In genomic region chr1:165597883-165598675, GRCh38 we compare ENCODE assay signal across 1 cellular context.
TF ChIP-seq lines count a peak whose summit lies in the region.

No MANE protein-coding gene starts in this region.

TF ChIP-seq in HepG2, 621 proteins besides CTCF, POLR2A, EP300 and RAD21 (continued from another document and continues in another):
- 0 out of 2 replicates have a peak, but pooled peaks have one; percentile 31 for TF ChIP-seq FOXP4 (CRISPR knock-in tag; IDR thresholded peaks at IDR 0.05)
- no peak for TF ChIP-seq RORA (CRISPR knock-in tag; IDR thresholded peaks at IDR 0.05)
- no peak for TF ChIP-seq ZSCAN30 (CRISPR knock-in tag; IDR thresholded peaks at IDR 0.05)
- no peak for TF ChIP-seq ZNF746 (CRISPR knock-in tag; IDR thresholded peaks at IDR 0.05)
- TF ChIP-seq CREM (IDR thresholded peaks at IDR 0.05) = peak; percentile 59
- no peak for TF ChIP-seq CREM (CRISPR knock-in tag; IDR thresholded peaks at IDR 0.05)
- TF ChIP-seq ZNF569 (CRISPR knock-in tag; IDR thresholded peaks at IDR 0.05; ENCODE audit: borderline replicate concordance) = no peak
- TF ChIP-seq HNRNPUL1 (IDR thresholded peaks at IDR 0.05; ENCODE audit: low read depth, low read length) = no peak
- TF ChIP-seq ARHGAP35 (CRISPR knock-in tag; IDR thresholded peaks at IDR 0.05; ENCODE audit: borderline replicate concordance) = no peak
- no peak for TF ChIP-seq BHLHE40 (IDR thresholded peaks at IDR 0.05; ENCODE audit: low read length)
- TF ChIP-seq AHR (CRISPR knock-in tag; IDR thresholded peaks at IDR 0.05) = no peak
- TF ChIP-seq ZNF276 (CRISPR knock-in tag; IDR thresholded peaks at IDR 0.05; ENCODE audit: low read depth) = no peak
- TF ChIP-seq MED1 (CRISPR knock-in tag; IDR thresholded peaks at IDR 0.05) = 0 out of 2 replicates have a peak, but pooled peaks have one; percentile 6
- TF ChIP-seq RBM22 (optimal IDR thresholded peaks at IDR 0.05; ENCODE audit: low read length) = peak; percentile 72
- no peak for TF ChIP-seq TERF1 (CRISPR knock-in tag; IDR thresholded peaks at IDR 0.05)
- TF ChIP-seq ZNF33A (CRISPR knock-in tag; IDR thresholded peaks at IDR 0.05; ENCODE audit: borderline replicate concordance) = no peak
- TF ChIP-seq KLF12 (CRISPR knock-in tag; IDR thresholded peaks at IDR 0.05; ENCODE audit: borderline replicate concordance) = no peak
- no peak for TF ChIP-seq HDAC2 (CRISPR knock-in tag; IDR thresholded peaks at IDR 0.05)
- TF ChIP-seq ZNF264 (CRISPR knock-in tag; IDR thresholded peaks at IDR 0.05) = no peak
- TF ChIP-seq PCBP1 (IDR thresholded peaks at IDR 0.05; ENCODE audit: borderline replicate concordance, low read depth, low read length) = no peak
- peak; percentile 80; the same call in 1 of the 2 replicates for TF ChIP-seq BORCS8-MEF2B (CRISPR knock-in tag; IDR thresholded peaks at IDR 0.05)
- TF ChIP-seq MXD1 (CRISPR knock-in tag; IDR thresholded peaks at IDR 0.05) = no peak
- no peak for TF ChIP-seq ZNF432 (CRISPR knock-in tag; IDR thresholded peaks at IDR 0.05; ENCODE audit: borderline replicate concordance)
- no peak for TF ChIP-seq E2F2 (CRISPR knock-in tag; IDR thresholded peaks at IDR 0.05; ENCODE audit: borderline replicate concordance)
- TF ChIP-seq ZNF501 (CRISPR knock-in tag; IDR thresholded peaks at IDR 0.05) = peak; percentile 74
- TF ChIP-seq ZBTB37 (CRISPR knock-in tag; IDR thresholded peaks at IDR 0.05) = no peak
- TF ChIP-seq RARA (CRISPR knock-in tag; IDR thresholded peaks at IDR 0.05) = no peak
- peak; percentile 68; the same call in 1 of the 2 replicates for TF ChIP-seq HNF1B (CRISPR knock-in tag; IDR thresholded peaks at IDR 0.05)
- peak; percentile 60; the same call in 1 of the 2 replicates for TF ChIP-seq CSRNP1 (CRISPR knock-in tag; IDR thresholded peaks at IDR 0.05)
- TF ChIP-seq HMGXB3 (CRISPR knock-in tag; IDR thresholded peaks at IDR 0.05; ENCODE audit: borderline replicate concordance) = peak; percentile 86
- TF ChIP-seq ZNF563 (CRISPR knock-in tag; IDR thresholded peaks at IDR 0.05) = no peak
- TF ChIP-seq ZNF768 (CRISPR knock-in tag; IDR thresholded peaks at IDR 0.05) = no peak
- no peak for TF ChIP-seq ZNF496 (CRISPR knock-in tag; IDR thresholded peaks at IDR 0.05; ENCODE audit: insufficient replicate concordance)
- TF ChIP-seq HMGXB4 (CRISPR knock-in tag; IDR thresholded peaks at IDR 0.05; ENCODE audit: borderline replicate concordance in 1 of 2, low read depth in 1 of 2) = peak in 1 of 2 experiments; percentile 15; a peak in 1 of 4 replicates
- no peak for TF ChIP-seq MTF1 (CRISPR knock-in tag; IDR thresholded peaks at IDR 0.05)
- 0 out of 2 replicates have a peak, but pooled peaks have one; percentile 31 for TF ChIP-seq THAP11 (CRISPR knock-in tag; IDR thresholded peaks at IDR 0.05)
- no peak for TF ChIP-seq NR2F6 (IDR thresholded peaks at IDR 0.05)
- TF ChIP-seq NR2F6 (CRISPR knock-in tag; IDR thresholded peaks at IDR 0.05) = no peak
- TF ChIP-seq GMEB2 (CRISPR knock-in tag; IDR thresholded peaks at IDR 0.05; ENCODE audit: low read depth) = no peak
